Comparison of ENCODE assay signal across 25 cellular contexts in the genomic region with DNA sequence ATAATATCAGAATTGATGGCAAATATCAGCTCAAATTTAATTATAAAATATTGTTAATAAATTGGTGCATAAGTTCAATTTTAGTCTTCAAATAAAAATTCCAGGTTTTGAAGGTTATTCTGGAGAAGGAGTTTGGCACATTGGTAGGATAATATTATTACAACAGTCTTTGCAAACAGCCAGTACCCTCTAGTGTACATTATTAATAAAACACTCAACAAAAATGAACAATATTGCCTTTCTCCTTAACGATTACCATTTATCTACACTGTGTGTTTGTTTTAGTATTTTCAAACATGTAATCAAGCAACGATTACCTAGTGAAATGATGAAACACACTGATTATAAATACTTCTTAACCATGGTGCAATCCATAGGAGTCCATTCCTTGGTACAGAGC.
"Had no signal": no experiment of that assay in that cellular context is flagged by ENCODE, and none has a peak within 500 bp of the region (broad histone marks: within the 10 kb centered on the region; RNA-seq: fewer than 3 reads in every experiment).

No MANE protein-coding gene starts in this region.

- H3K4me3 ChIP-seq: cardiac muscle cell, gastroesophageal sphincter, hepatocyte, right atrium auricular region, suprapubic skin, tibial artery, upper lobe of right lung had no signal

- H3K4me3 Mint-ChIP-seq: activated naive CD8-positive, alpha-beta T cell; effector memory CD8-positive, alpha-beta T cell; naive thymus-derived CD4-positive, alpha-beta T cell; neural crest cell had no signal

- H3K27me3 Mint-ChIP-seq: activated naive CD8-positive, alpha-beta T cell; effector memory CD8-positive, alpha-beta T cell; naive thymus-derived CD4-positive, alpha-beta T cell had no signal

- DNase-seq: activated CD4-positive, alpha-beta T cell treated with anti-CD3 and anti-CD28 coated beads for 4 hours; activated CD4-positive, alpha-beta T cell treated with anti-CD3 and anti-CD28 coated beads, Interleukin-2, amount 50 U/mL, for 4 hours; activated CD8-positive, alpha-beta memory T cell treated with anti-CD3 and anti-CD28 coated beads for 24 hours; activated effector memory CD4-positive, alpha-beta T cell treated with Interleukin-2 at 50 U/mL for 16 hours; activated naive CD4-positive, alpha-beta T cell treated with Interleukin-2 at 50 U/mL for 16 hours; anterior cingulate cortex; cortex of kidney; effector memory CD8-positive, alpha-beta T cell; kidney; left colon; midbrain; naive thymus-derived CD4-positive, alpha-beta T cell; nucleus accumbens; stimulated activated CD4-positive, alpha-beta T cell treated with anti-CD3 and anti-CD28 coated beads, Interleukin-15, amount 100 ng/mL, for 24 hours; stimulated activated CD4-positive, alpha-beta T cell treated with anti-CD3 and anti-CD28 coated beads, Interleukin-2, amount 100 ng/mL, for 24 hours; stimulated activated naive CD4-positive, alpha-beta T cell; tibial artery; upper lobe of right lung had no signal

- H3K27me3 ChIP-seq: cardiac muscle cell, gastroesophageal sphincter, hepatocyte, right atrium auricular region, suprapubic skin, tibial artery, upper lobe of right lung had no signal

- H3K36me3 Mint-ChIP-seq: activated naive CD8-positive, alpha-beta T cell; naive thymus-derived CD4-positive, alpha-beta T cell had no signal

- H3K27ac Mint-ChIP-seq: activated naive CD8-positive, alpha-beta T cell; effector memory CD8-positive, alpha-beta T cell; naive thymus-derived CD4-positive, alpha-beta T cell had no signal

- ATAC-seq: effector memory CD8-positive, alpha-beta T cell; gastroesophageal sphincter; left colon; naive thymus-derived CD4-positive, alpha-beta T cell; upper lobe of right lung had no signal

- H3K9me3 ChIP-seq: gastroesophageal sphincter, right atrium auricular region, suprapubic skin, tibial artery, upper lobe of right lung had no signal

- H3K4me1 Mint-ChIP-seq: naive thymus-derived CD4-positive, alpha-beta T cell; neural crest cell had no signal

- H3K27ac ChIP-seq: cardiac muscle cell, gastroesophageal sphincter, hepatocyte, right atrium auricular region, suprapubic skin, tibial artery, upper lobe of right lung had no signal

- H3K4me1 ChIP-seq: gastroesophageal sphincter, right atrium auricular region, suprapubic skin, tibial artery, upper lobe of right lung had no signal
